Comparison of ENCODE assay signal across 15 cellular contexts in genomic region chr16:23514381-23515152, GRCh38. TPM values are rescaled to one million over a fixed set of nuclear protein-coding genes. Genes with fewer than 3 reads are reported as not detected.
DNase-seq lines count a peak whose midpoint lies in the region; ATAC-seq and TF ChIP-seq lines count a peak whose summit lies in the region.
"Had no signal": no experiment of that assay in that cellular context is flagged by ENCODE, and none has a peak within 500 bp of the region (broad histone marks: within the 10 kb centered on the region; RNA-seq: fewer than 3 reads in every experiment).

No MANE protein-coding gene starts in this region.

- peaks cover 12% of the 10 kb centered on the region for H3K79me2 ChIP-seq in SU-DHL-6 (ENCODE audit: insufficient read depth, low read length)

- H3K4me2 ChIP-seq in SU-DHL-6 (ENCODE audit: low read depth, low read length, poor library complexity, severe bottlenecking), result no peak overlapping the region

- H3K9ac ChIP-seq in SU-DHL-6 (ENCODE audit: low read length), result no peak overlapping the region

- no peaks in the 10 kb centered on the region for H3K27me3 ChIP-seq in SU-DHL-6 (ENCODE audit: low read length)
- H3K27me3 ChIP-seq: ascending aorta, SJSA1, thyroid gland had no signal

- no peaks in the 10 kb centered on the region for H3K36me3 ChIP-seq in SU-DHL-6 (ENCODE audit: low read length)
- H3K36me3 ChIP-seq: thyroid gland had no signal

- no peaks in the 10 kb centered on the region for H3K9me2 ChIP-seq in SU-DHL-6 (replicated peaks; ENCODE audit: insufficient read depth, low read length)

- intact Hi-C loops in posterior vena cava (cut with DNase I), result no loop called here

- H4K20me1 ChIP-seq in SU-DHL-6 (ENCODE audit: low read depth, low read length), result no peaks in the 10 kb centered on the region

- ATAC-seq in GM21825 (IDR thresholded peaks at IDR 0.05; ENCODE audit: unreplicated experiment) (no peak), HG03097 (IDR thresholded peaks at IDR 0.05; ENCODE audit: low FRiP score, unreplicated experiment) (no peak)
- ATAC-seq: lower lobe of right lung had no signal

- H3F3A ChIP-seq in SU-DHL-6 (ENCODE audit: insufficient read depth), result peaks cover 55% of the 10 kb centered on the region

- DNase-seq in activated T-cell treated with anti-CD3 and anti-CD28 coated beads for 24 hours (ENCODE audit: low read depth) (peak; percentile 8), activated T-cell treated with anti-CD3 and anti-CD28 coated beads for 4 hours (no peak), posterior vena cava (ENCODE audit: low spot score) (peak; percentile 58), SIG-M5 (lab: John Stamatoyannopoulos, UW) (no peak)
- DNase-seq in activated T-cell treated with anti-CD3 and anti-CD28 coated beads, Interleukin-2, amount 50 U/mL, for 48 hours, result peak; percentile 38 to 52
- DNase-seq: lower lobe of right lung; NCI-H1048; NCI-H2171; NK-92 treated with Interleukin-12 subunit alpha and Interleukin-12 subunit beta, amount 100 ng/mL, for 24 hours; thyroid gland had no signal

- no peaks in the 10 kb centered on the region for H3K9me3 ChIP-seq in SU-DHL-6 (ENCODE audit: insufficient read depth, low read length)
- H3K9me3 ChIP-seq: ascending aorta, lower lobe of right lung, SJSA1, thyroid gland had no signal

- no peak overlapping the region for H2AFZ ChIP-seq in SU-DHL-6 (ENCODE audit: low read depth, low read length, severe bottlenecking)

- no peak for TF ChIP-seq CTCF in SU-DHL-6 (IDR thresholded peaks at IDR 0.05; ENCODE audit: insufficient read depth, low read length, poor library complexity, severe bottlenecking)

- peak overlapping the region; percentile 34 for H3K27ac ChIP-seq in SU-DHL-6 (ENCODE audit: low read depth, low read length)
- H3K27ac ChIP-seq: ascending aorta, lower lobe of right lung, SJSA1, thyroid gland had no signal

- H3K4me3 ChIP-seq in SU-DHL-6 (ENCODE audit: insufficient read depth, low read length, poor library complexity, severe bottlenecking), result no peak overlapping the region
- H3K4me3 ChIP-seq: ascending aorta, lower lobe of right lung, SJSA1, thyroid gland had no signal

RNA-seq across cellular contexts. Expression of gene GGA2, which starts 4.3 kb away (rescaled TPM):
- total RNA-seq in posterior vena cava, result 10 to 100 TPM; 42.0 to 59.7 TPM

RNA-seq across cellular contexts. Expression of gene EARS2, which starts 42.6 kb away (rescaled TPM):
- total RNA-seq in posterior vena cava, result 10 to 100 TPM in 1 of 2 donors, 1 to 10 TPM in 1; 9.9 to 11.1 TPM

RNA-seq across cellular contexts. Expression of gene UBFD1, which starts 43.0 kb away (rescaled TPM):
- 10 to 100 TPM; 37.3 to 37.4 TPM for total RNA-seq in posterior vena cava

Comparison
In these comparisons a context has a peak if more than half of its experiments do, and no peak if none do; other contexts are left out.
1. DNase-seq: peak in activated T-cell treated with anti-CD3 and anti-CD28 coated beads for 24 hours (single experiment), activated T-cell treated with anti-CD3 and anti-CD28 coated beads, Interleukin-2, amount 50 U/mL, for 48 hours (2 of 2) and posterior vena cava (single experiment); none in activated T-cell treated with anti-CD3 and anti-CD28 coated beads for 4 hours (single experiment) and SIG-M5 (single experiment).